ENCODE assay signal across 8 cellular contexts in the genomic region with DNA sequence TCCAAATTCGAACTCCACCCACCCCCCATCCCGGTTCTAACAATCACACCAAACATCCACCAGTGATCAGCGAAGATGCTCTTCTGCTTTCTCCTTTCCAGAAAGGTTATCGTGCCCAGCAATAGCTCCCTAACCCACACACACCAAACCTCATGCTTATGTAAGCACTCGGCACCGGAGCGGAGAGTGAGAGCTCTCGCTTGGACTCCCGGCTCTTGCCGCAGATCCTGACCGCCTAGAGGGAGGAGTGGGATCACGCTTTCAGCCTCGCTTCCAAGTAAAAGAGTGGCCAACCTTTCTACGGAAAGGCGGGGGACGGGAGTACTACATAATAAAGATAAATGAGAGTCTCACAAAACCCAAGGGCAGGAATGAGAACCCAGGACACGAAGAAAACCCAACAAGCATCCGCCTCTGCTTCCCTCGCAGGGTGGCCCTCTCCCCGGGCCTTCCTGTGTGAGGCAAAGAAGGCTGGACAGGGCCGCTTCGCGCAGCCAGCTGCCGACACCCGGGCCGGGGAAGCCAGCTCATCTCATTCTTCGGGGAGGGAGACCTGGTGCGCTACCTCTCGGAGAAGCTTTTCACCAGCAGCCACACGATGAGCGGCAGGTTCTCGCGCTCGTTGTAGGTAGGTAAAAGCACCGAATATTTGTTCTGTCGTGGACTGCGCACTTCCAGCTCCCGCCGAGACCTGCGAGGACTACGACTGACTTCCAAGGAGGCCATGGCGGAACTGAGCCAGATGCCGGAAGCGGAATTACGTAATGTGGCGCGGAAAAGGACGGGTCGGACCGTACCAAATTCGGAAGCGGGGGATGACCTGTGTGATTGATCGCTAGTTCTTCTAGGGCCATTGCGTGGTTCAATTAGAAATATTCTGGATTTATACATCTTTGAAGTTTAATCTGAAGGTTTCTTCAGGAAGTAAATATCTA. TPM values are rescaled to one million over a fixed set of nuclear protein-coding genes. Genes with fewer than 3 reads are reported as not detected.
DNase-seq lines count a peak whose midpoint lies in the region; ATAC-seq lines count a peak whose summit lies in the region.

Gene DPM1 (minus strand): TSS at position 735 of the 935 bp plus-strand sequence. CDS start 9 bp downstream, at position 726.

- H3K9me3 ChIP-seq in mesodermal cell (ENCODE audit: control insufficient read depth, low read length): no peaks in the 10 kb centered on the region

- H3K36me3 ChIP-seq in mesodermal cell (ENCODE audit: control insufficient read depth, insufficient read depth, low read length): peaks cover 45% of the 10 kb centered on the region

- H3K4me1 ChIP-seq in mesodermal cell (ENCODE audit: control insufficient read depth, insufficient read depth, low read length, poor library complexity, severe bottlenecking): peaks cover 9% of the 10 kb centered on the region

- WGBS in mesodermal cell (ENCODE audit: insufficient coverage in 2 of 2), 2 experiments: 0 to 1% methylated on average over 26 to 43 of the region's 54 CpGs

- H3K4me3 Mint-ChIP-seq in activated CD8-positive, alpha-beta memory T cell treated with anti-CD3 and anti-CD28 coated beads, Interleukin-2, amount 10 ng/mL, durations not matched to agents 7 days and 5 days: peak within 1 kb of the TSS; percentile 93

- H3K4me1 Mint-ChIP-seq in activated CD8-positive, alpha-beta memory T cell treated with anti-CD3 and anti-CD28 coated beads, Interleukin-2, amount 10 ng/mL, durations not matched to agents 7 days and 5 days: peaks cover 64% of the 10 kb centered on the region

- in situ Hi-C loops in endometrial microvascular endothelial cells (cut with HindIII; ENCODE audit: inconsistent ontology term, low pct_unique_long_range_greater_than_20kb, low sequenced_read_pairs): no loop called here

- peaks cover 22% of the 10 kb centered on the region for H3K36me3 Mint-ChIP-seq in activated CD8-positive, alpha-beta memory T cell treated with anti-CD3 and anti-CD28 coated beads, Interleukin-2, amount 10 ng/mL, durations not matched to agents 7 days and 5 days

- peak; percentile 14 for ATAC-seq in GM19468 (IDR thresholded peaks at IDR 0.05; ENCODE audit: extremely low read depth, unreplicated experiment)
- peak; percentile 82 for ATAC-seq in activated CD8-positive, alpha-beta memory T cell treated with anti-CD3 and anti-CD28 coated beads, Interleukin-2, amount 10 ng/mL, durations not matched to agents 7 days and 5 days

- H3K27ac Mint-ChIP-seq in activated CD8-positive, alpha-beta memory T cell treated with anti-CD3 and anti-CD28 coated beads, Interleukin-2, amount 10 ng/mL, durations not matched to agents 7 days and 5 days: peak within 1 kb of the TSS; percentile 98

- H3K27me3 Mint-ChIP-seq in activated CD8-positive, alpha-beta memory T cell treated with anti-CD3 and anti-CD28 coated beads, Interleukin-2, amount 10 ng/mL, durations not matched to agents 7 days and 5 days: no peaks in the 10 kb centered on the region

- CTCF ChIA-PET in activated CD8-positive, alpha-beta memory T cell treated with anti-CD3 and anti-CD28 coated beads, Interleukin-2, amount 10 ng/mL, durations not matched to agents 7 days and 5 days (lab: Charles Lee): interaction anchor here (0.7 to 3.3 kb wide), 11 partner anchors 17 to 209 kb away, joined by 3 to 53 read pairs (median 7); partner anchors contain the start of genes ADNP and BCAS4

- DNase-seq in CMK (ENCODE audit: low read depth): peak; percentile 83
- DNase-seq in HT-29 (ENCODE audit: low spot score): peak; percentile 99
- peak; percentile 8 for DNase-seq in NOMO-1 treated with DMSO at 0.1 percent for 48 hours (lab: John Stamatoyannopoulos, UW; ENCODE audit: unreplicated experiment)
- DNase-seq in activated CD8-positive, alpha-beta memory T cell treated with anti-CD3 and anti-CD28 coated beads, Interleukin-2, amount 10 ng/mL, durations not matched to agents 7 days and 5 days: peak; percentile 92
- DNase-seq in stimulated activated CD8-positive, alpha-beta memory T cell treated with anti-CD3 and anti-CD28 coated beads, Interleukin-15, amount 100 ng/mL, for 4 hours (ENCODE audit: low read depth in 2 of 2): peak; percentile 65 to 77

- H3K27ac ChIP-seq in mesodermal cell (ENCODE audit: low read depth, low read length, severe bottlenecking): peak within 1 kb of the TSS; percentile 95

- peak within 1 kb of the TSS; percentile 99 for H3K4me3 ChIP-seq in mesodermal cell (ENCODE audit: extremely low read depth, insufficient read depth, low read length, poor library complexity, severe bottlenecking)

- H3K9me3 Mint-ChIP-seq in activated CD8-positive, alpha-beta memory T cell treated with anti-CD3 and anti-CD28 coated beads, Interleukin-2, amount 10 ng/mL, durations not matched to agents 7 days and 5 days (ENCODE audit: low read depth): no peaks in the 10 kb centered on the region

RNA-seq across cellular contexts. Expression of gene DPM1, which starts in this region (rescaled TPM):
- 69.7 and 76.9 TPM in 2 replicates for total RNA-seq in HT-29 (2014; rRNA removed; shearing (Covaris generic))
- total RNA-seq in activated CD8-positive, alpha-beta memory T cell treated with anti-CD3 and anti-CD28 coated beads, Interleukin-2, amount 10 ng/mL, durations not matched to agents 7 days and 5 days: 10 to 100 TPM; 51.8 to 62.8 TPM
- 77.8 TPM for total RNA-seq in endometrial microvascular endothelial cells (ENCODE audit: inconsistent ontology term)
- 68.8 TPM for polyA plus RNA-seq in mesodermal cell (2013, experiment 1 of 2)
- polyA plus RNA-seq in mesodermal cell (2013, experiment 2 of 2): 75.2 TPM

Comparison
In these comparisons a context has a peak if more than half of its experiments do, and no peak if none do; other contexts are left out.
1. Peak in every context shown above with its lines: DNase-seq, ATAC-seq, H3K4me3 ChIP-seq and H3K27ac ChIP-seq.
2. DNase-seq: peak in every context shown above with its lines; median percentile 99 in HT-29; 92 in activated CD8-positive, alpha-beta memory T cell treated with anti-CD3 and anti-CD28 coated beads, Interleukin-2, amount 10 ng/mL, durations not matched to agents 7 days and 5 days; 83 in CMK; 71 in stimulated activated CD8-positive, alpha-beta memory T cell treated with anti-CD3 and anti-CD28 coated beads, Interleukin-15, amount 100 ng/mL, for 4 hours; 8 in NOMO-1 treated with DMSO at 0.1 percent for 48 hours.